8 cellular contexts compared by ENCODE assay signal in the genomic region with DNA sequence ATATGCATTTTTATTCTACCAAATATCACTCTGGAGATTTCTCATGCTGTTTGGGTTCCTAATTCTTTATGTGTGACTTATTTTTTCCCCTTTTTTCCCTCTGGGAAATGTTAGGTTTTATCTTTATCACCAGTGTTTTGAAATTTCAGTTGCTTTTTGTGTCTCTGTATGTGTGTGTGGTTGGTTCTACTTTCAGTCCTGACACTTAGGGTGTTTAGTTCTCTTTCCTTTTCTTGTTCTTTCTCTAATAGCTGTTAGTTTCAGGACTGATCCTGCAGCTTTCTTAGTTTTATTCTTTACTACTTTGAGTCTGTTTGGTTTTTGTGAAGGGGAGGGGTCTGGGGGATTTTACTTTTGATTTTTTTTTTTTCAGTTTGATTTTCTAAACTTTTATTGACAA. TPM values are rescaled to one million over a fixed set of nuclear protein-coding genes. Genes with fewer than 3 reads are reported as not detected.
DNase-seq lines count a peak whose midpoint lies in the region; ATAC-seq lines count a peak whose summit lies in the region.
"Had no signal": no experiment of that assay in that cellular context is flagged by ENCODE, and none has a peak within 500 bp of the region (broad histone marks: within the 10 kb centered on the region; RNA-seq: fewer than 3 reads in every experiment).

No MANE protein-coding gene starts in this region.

- DNase-seq in naive thymus-derived CD4-positive, alpha-beta T cell, result no peak
- DNase-seq in germinal center (ENCODE audit: low spot score) (no peak), head of caudate nucleus (no peak), sciatic nerve (ENCODE audit: low spot score) (no peak)
- DNase-seq: left ventricle myocardium inferior had no signal

- H3K36me3 Mint-ChIP-seq in naive thymus-derived CD4-positive, alpha-beta T cell, result peaks cover 3 to 41% (median 29%) of the 10 kb centered on the region in 5 donors

- H3K4me3 Mint-ChIP-seq in naive thymus-derived CD4-positive, alpha-beta T cell, result peak overlapping the region in 7 of 10 donors; percentile 15 to 57 (median 46)

- POLR2A ChIA-PET in naive thymus-derived CD4-positive, alpha-beta T cell (lab: Charles Lee), result interaction anchor here (0.7 to 1.0 kb wide), 3 partner anchors 11 to 180 kb away, joined by 3 to 9 read pairs (median 4); no protein-coding TSS in a partner anchor

- H3K9me3 Mint-ChIP-seq in naive thymus-derived CD4-positive, alpha-beta T cell, result peaks cover 0 to 1% (median 0%) of the 10 kb centered on the region in 11 donors

- H3K4me1 Mint-ChIP-seq in naive thymus-derived CD4-positive, alpha-beta T cell, result peaks cover 36 to 91% (median 70%) of the 10 kb centered on the region in 7 donors

- H3K36me3 ChIP-seq in naive thymus-derived CD4-positive, alpha-beta T cell (ENCODE audit: control insufficient read depth in 2 of 3, insufficient read depth in 3 of 3, low read length in 3 of 3), result peaks cover 0 to 11% (median 0%) of the 10 kb centered on the region in 3 experiments
- H3K36me3 ChIP-seq: left ventricle myocardium inferior had no signal

- H3K27ac ChIP-seq in naive thymus-derived CD4-positive, alpha-beta T cell (ENCODE audit: low read depth, low read length), result no peak overlapping the region
- H3K27ac ChIP-seq: left ventricle myocardium inferior had no signal

- intact Hi-C loops in naive thymus-derived CD4-positive, alpha-beta T cell (cut with micrococcal nuclease), result loop anchor here in 1 of 2 donors (1.0 kb wide), 1 partner anchor 9 kb away; no protein-coding TSS in a partner anchor
- intact Hi-C loops in head of caudate nucleus (cut with DNase I) (no loop called here), sciatic nerve (cut with DNase I) (no loop called here)

- H3K4me1 ChIP-seq in naive thymus-derived CD4-positive, alpha-beta T cell (ENCODE audit: control insufficient read depth in 2 of 2, insufficient read depth in 2 of 2, low read length in 2 of 2), result peaks cover 11 to 17% of the 10 kb centered on the region in 2 donors

- no peaks in the 10 kb centered on the region for H3K9me3 ChIP-seq in naive thymus-derived CD4-positive, alpha-beta T cell (ENCODE audit: control insufficient read depth in 2 of 3, low read length in 3 of 3)
- H3K9me3 ChIP-seq: left ventricle myocardium inferior had no signal

- no peaks in the 10 kb centered on the region for H3K27me3 ChIP-seq in naive thymus-derived CD4-positive, alpha-beta T cell (ENCODE audit: control insufficient read depth in 2 of 2, insufficient read depth in 2 of 2, low read length in 2 of 2)

- CTCF ChIA-PET in naive thymus-derived CD4-positive, alpha-beta T cell (lab: Charles Lee), result no interaction called here

- peak overlapping the region in 2 of 9 donors; percentile 25 to 26 for H3K27ac Mint-ChIP-seq in naive thymus-derived CD4-positive, alpha-beta T cell

- no peaks in the 10 kb centered on the region for H3K27me3 Mint-ChIP-seq in naive thymus-derived CD4-positive, alpha-beta T cell

- peak; percentile 95 for ATAC-seq in GM18870 (IDR thresholded peaks at IDR 0.05; ENCODE audit: unreplicated experiment)
- ATAC-seq in GM21619 (IDR thresholded peaks at IDR 0.05; ENCODE audit: unreplicated experiment), result peak; percentile 89
- peak; percentile 91 for ATAC-seq in HG03460 (IDR thresholded peaks at IDR 0.05; ENCODE audit: unreplicated experiment)
- ATAC-seq in naive thymus-derived CD4-positive, alpha-beta T cell, result no peak
- ATAC-seq in sciatic nerve, result no peak

- no peak overlapping the region for H3K4me3 ChIP-seq in naive thymus-derived CD4-positive, alpha-beta T cell (ENCODE audit: low read length)
- H3K4me3 ChIP-seq: left ventricle myocardium inferior had no signal

RNA-seq across cellular contexts. Expression of a gene that starts 23.1 kb away (rescaled TPM):
- 10 to 100 TPM; 46.0 to 89.5 (median 78.8) TPM for total RNA-seq in naive thymus-derived CD4-positive, alpha-beta T cell
- 10 to 100 TPM; 52.0 to 74.7 TPM for polyA plus RNA-seq in naive thymus-derived CD4-positive, alpha-beta T cell
- 50.9 TPM for total RNA-seq in sciatic nerve

Comparison
In these comparisons a context has a peak if more than half of its experiments do, and no peak if none do; other contexts are left out.
1. ATAC-seq: peak in GM18870 (single experiment), GM21619 (single experiment) and HG03460 (single experiment); none in naive thymus-derived CD4-positive, alpha-beta T cell (single experiment) and sciatic nerve (single experiment).